Comparison of ENCODE assay signal across 1 cellular context in the genomic region with DNA sequence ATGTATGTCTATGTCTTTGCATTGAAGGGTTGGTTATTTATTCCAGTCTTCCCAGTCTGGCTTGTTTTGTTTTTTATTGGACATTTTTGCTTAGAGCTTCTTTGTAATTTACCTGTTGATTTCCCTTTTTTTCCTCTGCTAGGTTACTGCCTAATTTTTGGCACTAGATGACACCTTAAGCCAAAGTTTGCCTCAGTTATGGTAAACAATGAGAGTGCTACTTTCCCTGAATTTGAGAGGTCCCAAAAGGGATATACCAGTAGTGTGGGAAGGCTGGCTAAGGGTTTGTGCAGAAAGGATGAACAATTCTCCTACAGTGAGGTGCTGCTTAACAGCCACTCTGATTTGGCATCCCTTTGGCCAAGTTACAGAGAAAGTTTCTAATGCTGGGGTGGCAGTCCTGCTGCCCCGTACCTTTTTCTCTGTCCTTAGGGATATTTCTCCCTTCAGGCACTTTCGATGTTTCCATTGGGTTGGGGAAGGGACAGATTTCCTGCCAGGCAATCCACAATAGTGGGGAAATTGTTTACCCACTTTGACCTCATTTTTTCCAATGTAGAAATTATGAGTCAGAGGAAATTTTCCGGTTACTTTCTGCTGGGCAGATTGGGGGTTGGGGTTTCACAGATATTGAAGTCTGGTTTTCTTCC.
TF ChIP-seq lines count a peak whose summit lies in the region.

No MANE protein-coding gene starts in this region.

TF ChIP-seq in HepG2, 621 proteins besides CTCF, POLR2A, EP300 and RAD21 (continued from another document and continues in another):
- TF ChIP-seq, protein P1, sequence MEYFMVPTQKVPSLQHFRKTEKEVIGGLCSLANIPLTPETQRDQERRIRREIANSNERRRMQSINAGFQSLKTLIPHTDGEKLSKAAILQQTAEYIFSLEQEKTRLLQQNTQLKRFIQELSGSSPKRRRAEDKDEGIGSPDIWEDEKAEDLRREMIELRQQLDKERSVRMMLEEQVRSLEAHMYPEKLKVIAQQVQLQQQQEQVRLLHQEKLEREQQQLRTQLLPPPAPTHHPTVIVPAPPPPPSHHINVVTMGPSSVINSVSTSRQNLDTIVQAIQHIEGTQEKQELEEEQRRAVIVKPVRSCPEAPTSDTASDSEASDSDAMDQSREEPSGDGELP (IDR thresholded peaks at IDR 0.05; ENCODE audit: borderline replicate concordance, low read depth), result no peak
- TF ChIP-seq, protein P2, sequence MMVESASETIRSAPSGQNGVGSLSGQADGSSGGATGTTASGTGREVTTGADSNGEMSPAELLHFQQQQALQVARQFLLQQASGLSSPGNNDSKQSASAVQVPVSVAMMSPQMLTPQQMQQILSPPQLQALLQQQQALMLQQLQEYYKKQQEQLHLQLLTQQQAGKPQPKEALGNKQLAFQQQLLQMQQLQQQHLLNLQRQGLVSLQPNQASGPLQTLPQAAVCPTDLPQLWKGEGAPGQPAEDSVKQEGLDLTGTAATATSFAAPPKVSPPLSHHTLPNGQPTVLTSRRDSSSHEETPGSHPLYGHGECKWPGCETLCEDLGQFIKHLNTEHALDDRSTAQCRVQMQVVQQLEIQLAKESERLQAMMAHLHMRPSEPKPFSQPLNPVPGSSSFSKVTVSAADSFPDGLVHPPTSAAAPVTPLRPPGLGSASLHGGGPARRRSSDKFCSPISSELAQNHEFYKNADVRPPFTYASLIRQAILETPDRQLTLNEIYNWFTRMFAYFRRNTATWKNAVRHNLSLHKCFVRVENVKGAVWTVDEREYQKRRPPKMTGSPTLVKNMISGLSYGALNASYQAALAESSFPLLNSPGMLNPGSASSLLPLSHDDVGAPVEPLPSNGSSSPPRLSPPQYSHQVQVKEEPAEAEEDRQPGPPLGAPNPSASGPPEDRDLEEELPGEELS (CRISPR knock-in tag; IDR thresholded peaks at IDR 0.05), result peak; percentile 66; the same call in 1 of the 2 replicates
- TF ChIP-seq ZNF331 (CRISPR knock-in tag; IDR thresholded peaks at IDR 0.05), result peak; percentile 31; the same call in 1 of the 2 replicates
- TF ChIP-seq, protein P3, sequence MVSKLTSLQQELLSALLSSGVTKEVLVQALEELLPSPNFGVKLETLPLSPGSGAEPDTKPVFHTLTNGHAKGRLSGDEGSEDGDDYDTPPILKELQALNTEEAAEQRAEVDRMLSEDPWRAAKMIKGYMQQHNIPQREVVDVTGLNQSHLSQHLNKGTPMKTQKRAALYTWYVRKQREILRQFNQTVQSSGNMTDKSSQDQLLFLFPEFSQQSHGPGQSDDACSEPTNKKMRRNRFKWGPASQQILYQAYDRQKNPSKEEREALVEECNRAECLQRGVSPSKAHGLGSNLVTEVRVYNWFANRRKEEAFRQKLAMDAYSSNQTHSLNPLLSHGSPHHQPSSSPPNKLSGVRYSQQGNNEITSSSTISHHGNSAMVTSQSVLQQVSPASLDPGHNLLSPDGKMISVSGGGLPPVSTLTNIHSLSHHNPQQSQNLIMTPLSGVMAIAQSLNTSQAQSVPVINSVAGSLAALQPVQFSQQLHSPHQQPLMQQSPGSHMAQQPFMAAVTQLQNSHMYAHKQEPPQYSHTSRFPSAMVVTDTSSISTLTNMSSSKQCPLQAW (CRISPR knock-in tag; IDR thresholded peaks at IDR 0.05), result no peak
- TF ChIP-seq, protein P4, sequence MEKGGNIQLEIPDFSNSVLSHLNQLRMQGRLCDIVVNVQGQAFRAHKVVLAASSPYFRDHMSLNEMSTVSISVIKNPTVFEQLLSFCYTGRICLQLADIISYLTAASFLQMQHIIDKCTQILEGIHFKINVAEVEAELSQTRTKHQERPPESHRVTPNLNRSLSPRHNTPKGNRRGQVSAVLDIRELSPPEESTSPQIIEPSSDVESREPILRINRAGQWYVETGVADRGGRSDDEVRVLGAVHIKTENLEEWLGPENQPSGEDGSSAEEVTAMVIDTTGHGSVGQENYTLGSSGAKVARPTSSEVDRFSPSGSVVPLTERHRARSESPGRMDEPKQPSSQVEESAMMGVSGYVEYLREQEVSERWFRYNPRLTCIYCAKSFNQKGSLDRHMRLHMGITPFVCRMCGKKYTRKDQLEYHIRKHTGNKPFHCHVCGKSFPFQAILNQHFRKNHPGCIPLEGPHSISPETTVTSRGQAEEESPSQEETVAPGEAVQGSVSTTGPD (CRISPR knock-in tag; IDR thresholded peaks at IDR 0.05), result no peak
- no peak for TF ChIP-seq KMT2A (CRISPR knock-in tag; IDR thresholded peaks at IDR 0.05)
- TF ChIP-seq ZKSCAN8 (CRISPR knock-in tag; IDR thresholded peaks at IDR 0.05; ENCODE audit: borderline replicate concordance), result peak; percentile 28; the same call in 1 of the 2 replicates
- TF ChIP-seq, protein P5, sequence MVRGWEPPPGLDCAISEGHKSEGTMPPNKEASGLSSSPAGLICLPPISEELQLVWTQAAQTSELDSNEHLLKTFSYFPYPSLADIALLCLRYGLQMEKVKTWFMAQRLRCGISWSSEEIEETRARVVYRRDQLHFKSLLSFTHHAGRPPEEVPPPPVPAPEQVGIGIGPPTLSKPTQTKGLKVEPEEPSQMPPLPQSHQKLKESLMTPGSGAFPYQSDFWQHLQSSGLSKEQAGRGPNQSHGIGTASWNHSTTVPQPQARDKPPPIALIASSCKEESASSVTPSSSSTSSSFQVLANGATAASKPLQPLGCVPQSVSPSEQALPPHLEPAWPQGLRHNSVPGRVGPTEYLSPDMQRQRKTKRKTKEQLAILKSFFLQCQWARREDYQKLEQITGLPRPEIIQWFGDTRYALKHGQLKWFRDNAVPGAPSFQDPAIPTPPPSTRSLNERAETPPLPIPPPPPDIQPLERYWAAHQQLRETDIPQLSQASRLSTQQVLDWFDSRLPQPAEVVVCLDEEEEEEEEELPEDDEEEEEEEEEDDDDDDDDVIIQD (CRISPR knock-in tag; IDR thresholded peaks at IDR 0.05; ENCODE audit: low read depth), result peak; percentile 79; the same call in 1 of the 2 replicates
- no peak for TF ChIP-seq ZNF660 (CRISPR knock-in tag; IDR thresholded peaks at IDR 0.05; ENCODE audit: borderline replicate concordance, low read depth)
- TF ChIP-seq, protein P6, sequence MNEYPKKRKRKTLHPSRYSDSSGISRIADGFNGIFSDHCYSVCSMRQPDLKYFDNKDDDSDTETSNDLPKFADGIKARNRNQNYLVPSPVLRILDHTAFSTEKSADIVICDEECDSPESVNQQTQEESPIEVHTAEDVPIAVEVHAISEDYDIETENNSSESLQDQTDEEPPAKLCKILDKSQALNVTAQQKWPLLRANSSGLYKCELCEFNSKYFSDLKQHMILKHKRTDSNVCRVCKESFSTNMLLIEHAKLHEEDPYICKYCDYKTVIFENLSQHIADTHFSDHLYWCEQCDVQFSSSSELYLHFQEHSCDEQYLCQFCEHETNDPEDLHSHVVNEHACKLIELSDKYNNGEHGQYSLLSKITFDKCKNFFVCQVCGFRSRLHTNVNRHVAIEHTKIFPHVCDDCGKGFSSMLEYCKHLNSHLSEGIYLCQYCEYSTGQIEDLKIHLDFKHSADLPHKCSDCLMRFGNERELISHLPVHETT (CRISPR knock-in tag; conservative IDR thresholded peaks at IDR 0.05), result no peak
- TF ChIP-seq ZNF619 (CRISPR knock-in tag; IDR thresholded peaks at IDR 0.05), result no peak
- TF ChIP-seq FOXP1 (IDR thresholded peaks at IDR 0.05), result no peak
- peak; percentile 50 for TF ChIP-seq FOXP1 (CRISPR knock-in tag; IDR thresholded peaks at IDR 0.05)
- TF ChIP-seq, protein P7, sequence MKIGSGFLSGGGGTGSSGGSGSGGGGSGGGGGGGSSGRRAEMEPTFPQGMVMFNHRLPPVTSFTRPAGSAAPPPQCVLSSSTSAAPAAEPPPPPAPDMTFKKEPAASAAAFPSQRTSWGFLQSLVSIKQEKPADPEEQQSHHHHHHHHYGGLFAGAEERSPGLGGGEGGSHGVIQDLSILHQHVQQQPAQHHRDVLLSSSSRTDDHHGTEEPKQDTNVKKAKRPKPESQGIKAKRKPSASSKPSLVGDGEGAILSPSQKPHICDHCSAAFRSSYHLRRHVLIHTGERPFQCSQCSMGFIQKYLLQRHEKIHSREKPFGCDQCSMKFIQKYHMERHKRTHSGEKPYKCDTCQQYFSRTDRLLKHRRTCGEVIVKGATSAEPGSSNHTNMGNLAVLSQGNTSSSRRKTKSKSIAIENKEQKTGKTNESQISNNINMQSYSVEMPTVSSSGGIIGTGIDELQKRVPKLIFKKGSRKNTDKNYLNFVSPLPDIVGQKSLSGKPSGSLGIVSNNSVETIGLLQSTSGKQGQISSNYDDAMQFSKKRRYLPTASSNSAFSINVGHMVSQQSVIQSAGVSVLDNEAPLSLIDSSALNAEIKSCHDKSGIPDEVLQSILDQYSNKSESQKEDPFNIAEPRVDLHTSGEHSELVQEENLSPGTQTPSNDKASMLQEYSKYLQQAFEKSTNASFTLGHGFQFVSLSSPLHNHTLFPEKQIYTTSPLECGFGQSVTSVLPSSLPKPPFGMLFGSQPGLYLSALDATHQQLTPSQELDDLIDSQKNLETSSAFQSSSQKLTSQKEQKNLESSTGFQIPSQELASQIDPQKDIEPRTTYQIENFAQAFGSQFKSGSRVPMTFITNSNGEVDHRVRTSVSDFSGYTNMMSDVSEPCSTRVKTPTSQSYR (CRISPR knock-in tag; IDR thresholded peaks at IDR 0.05; ENCODE audit: borderline replicate concordance), result peak; percentile 71; the same call in 1 of the 2 replicates
- TF ChIP-seq ZNF629 (CRISPR knock-in tag; conservative IDR thresholded peaks at IDR 0.05), result no peak
- TF ChIP-seq, protein P8, sequence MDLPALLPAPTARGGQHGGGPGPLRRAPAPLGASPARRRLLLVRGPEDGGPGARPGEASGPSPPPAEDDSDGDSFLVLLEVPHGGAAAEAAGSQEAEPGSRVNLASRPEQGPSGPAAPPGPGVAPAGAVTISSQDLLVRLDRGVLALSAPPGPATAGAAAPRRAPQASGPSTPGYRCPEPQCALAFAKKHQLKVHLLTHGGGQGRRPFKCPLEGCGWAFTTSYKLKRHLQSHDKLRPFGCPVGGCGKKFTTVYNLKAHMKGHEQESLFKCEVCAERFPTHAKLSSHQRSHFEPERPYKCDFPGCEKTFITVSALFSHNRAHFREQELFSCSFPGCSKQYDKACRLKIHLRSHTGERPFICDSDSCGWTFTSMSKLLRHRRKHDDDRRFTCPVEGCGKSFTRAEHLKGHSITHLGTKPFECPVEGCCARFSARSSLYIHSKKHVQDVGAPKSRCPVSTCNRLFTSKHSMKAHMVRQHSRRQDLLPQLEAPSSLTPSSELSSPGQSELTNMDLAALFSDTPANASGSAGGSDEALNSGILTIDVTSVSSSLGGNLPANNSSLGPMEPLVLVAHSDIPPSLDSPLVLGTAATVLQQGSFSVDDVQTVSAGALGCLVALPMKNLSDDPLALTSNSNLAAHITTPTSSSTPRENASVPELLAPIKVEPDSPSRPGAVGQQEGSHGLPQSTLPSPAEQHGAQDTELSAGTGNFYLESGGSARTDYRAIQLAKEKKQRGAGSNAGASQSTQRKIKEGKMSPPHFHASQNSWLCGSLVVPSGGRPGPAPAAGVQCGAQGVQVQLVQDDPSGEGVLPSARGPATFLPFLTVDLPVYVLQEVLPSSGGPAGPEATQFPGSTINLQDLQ (CRISPR knock-in tag; IDR thresholded peaks at IDR 0.05), result no peak
- peak; percentile 23; the same call in 1 of the 2 replicates for TF ChIP-seq SAP130 (CRISPR knock-in tag; IDR thresholded peaks at IDR 0.05; ENCODE audit: low read depth)
- no peak for TF ChIP-seq HOXA9 (CRISPR knock-in tag; IDR thresholded peaks at IDR 0.05; ENCODE audit: borderline replicate concordance)
- TF ChIP-seq HDAC1 (CRISPR knock-in tag; IDR thresholded peaks at IDR 0.05), result no peak
- no peak for TF ChIP-seq ZNF501 (CRISPR knock-in tag; IDR thresholded peaks at IDR 0.05)
- TF ChIP-seq RCOR2 (CRISPR knock-in tag; IDR thresholded peaks at IDR 0.05), result no peak
- TF ChIP-seq ZNF558 (CRISPR knock-in tag; IDR thresholded peaks at IDR 0.05; ENCODE audit: borderline replicate concordance), result no peak
- TF ChIP-seq, protein P9, sequence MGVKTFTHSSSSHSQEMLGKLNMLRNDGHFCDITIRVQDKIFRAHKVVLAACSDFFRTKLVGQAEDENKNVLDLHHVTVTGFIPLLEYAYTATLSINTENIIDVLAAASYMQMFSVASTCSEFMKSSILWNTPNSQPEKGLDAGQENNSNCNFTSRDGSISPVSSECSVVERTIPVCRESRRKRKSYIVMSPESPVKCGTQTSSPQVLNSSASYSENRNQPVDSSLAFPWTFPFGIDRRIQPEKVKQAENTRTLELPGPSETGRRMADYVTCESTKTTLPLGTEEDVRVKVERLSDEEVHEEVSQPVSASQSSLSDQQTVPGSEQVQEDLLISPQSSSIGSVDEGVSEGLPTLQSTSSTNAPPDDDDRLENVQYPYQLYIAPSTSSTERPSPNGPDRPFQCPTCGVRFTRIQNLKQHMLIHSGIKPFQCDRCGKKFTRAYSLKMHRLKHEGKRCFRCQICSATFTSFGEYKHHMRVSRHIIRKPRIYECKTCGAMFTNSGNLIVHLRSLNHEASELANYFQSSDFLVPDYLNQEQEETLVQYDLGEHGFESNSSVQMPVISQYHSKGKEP (CRISPR knock-in tag; IDR thresholded peaks at IDR 0.05), result no peak
- peak; percentile 69; the same call in 1 of the 2 replicates for TF ChIP-seq ZNF644 (CRISPR knock-in tag; IDR thresholded peaks at IDR 0.05; ENCODE audit: low read depth)
- TF ChIP-seq, protein P10, sequence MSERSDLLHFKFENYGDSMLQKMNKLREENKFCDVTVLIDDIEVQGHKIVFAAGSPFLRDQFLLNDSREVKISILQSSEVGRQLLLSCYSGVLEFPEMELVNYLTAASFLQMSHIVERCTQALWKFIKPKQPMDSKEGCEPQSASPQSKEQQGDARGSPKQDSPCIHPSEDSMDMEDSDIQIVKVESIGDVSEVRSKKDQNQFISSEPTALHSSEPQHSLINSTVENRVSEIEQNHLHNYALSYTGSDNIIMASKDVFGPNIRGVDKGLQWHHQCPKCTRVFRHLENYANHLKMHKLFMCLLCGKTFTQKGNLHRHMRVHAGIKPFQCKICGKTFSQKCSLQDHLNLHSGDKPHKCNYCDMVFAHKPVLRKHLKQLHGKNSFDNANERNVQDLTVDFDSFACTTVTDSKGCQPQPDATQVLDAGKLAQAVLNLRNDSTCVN (CRISPR knock-in tag; IDR thresholded peaks at IDR 0.05; ENCODE audit: borderline replicate concordance), result no peak
- TF ChIP-seq PCBP2 (optimal IDR thresholded peaks at IDR 0.05; ENCODE audit: low read depth, low read length, poor library complexity, severe bottlenecking), result no peak
- TF ChIP-seq KAT8 (CRISPR knock-in tag; IDR thresholded peaks at IDR 0.05), result no peak
- no peak for TF ChIP-seq SIX4 (CRISPR knock-in tag; IDR thresholded peaks at IDR 0.05)
- TF ChIP-seq XBP1 (CRISPR knock-in tag; IDR thresholded peaks at IDR 0.05), result no peak
- TF ChIP-seq ZNF235 (CRISPR knock-in tag; IDR thresholded peaks at IDR 0.05; ENCODE audit: borderline replicate concordance), result no peak
- TF ChIP-seq ZNF709 (CRISPR knock-in tag; IDR thresholded peaks at IDR 0.05), result no peak
- TF ChIP-seq CAMTA2 (CRISPR knock-in tag; IDR thresholded peaks at IDR 0.05; ENCODE audit: borderline replicate concordance), result no peak
- TF ChIP-seq ZNF605 (CRISPR knock-in tag; IDR thresholded peaks at IDR 0.05), result no peak
- no peak for TF ChIP-seq MAFG (CRISPR knock-in tag; IDR thresholded peaks at IDR 0.05)
- TF ChIP-seq TCF7 (IDR thresholded peaks at IDR 0.05; ENCODE audit: low read depth), result no peak
- TF ChIP-seq ZNF749 (CRISPR knock-in tag; IDR thresholded peaks at IDR 0.05; ENCODE audit: borderline replicate concordance), result no peak
- TF ChIP-seq ZSCAN25 (CRISPR knock-in tag; IDR thresholded peaks at IDR 0.05), result no peak
- TF ChIP-seq, protein P11, sequence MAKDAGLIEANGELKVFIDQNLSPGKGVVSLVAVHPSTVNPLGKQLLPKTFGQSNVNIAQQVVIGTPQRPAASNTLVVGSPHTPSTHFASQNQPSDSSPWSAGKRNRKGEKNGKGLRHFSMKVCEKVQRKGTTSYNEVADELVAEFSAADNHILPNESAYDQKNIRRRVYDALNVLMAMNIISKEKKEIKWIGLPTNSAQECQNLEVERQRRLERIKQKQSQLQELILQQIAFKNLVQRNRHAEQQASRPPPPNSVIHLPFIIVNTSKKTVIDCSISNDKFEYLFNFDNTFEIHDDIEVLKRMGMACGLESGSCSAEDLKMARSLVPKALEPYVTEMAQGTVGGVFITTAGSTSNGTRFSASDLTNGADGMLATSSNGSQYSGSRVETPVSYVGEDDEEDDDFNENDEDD (CRISPR knock-in tag; IDR thresholded peaks at IDR 0.05; ENCODE audit: borderline replicate concordance), result no peak
